22 cellular contexts compared by ENCODE assay signal in the genomic region with DNA sequence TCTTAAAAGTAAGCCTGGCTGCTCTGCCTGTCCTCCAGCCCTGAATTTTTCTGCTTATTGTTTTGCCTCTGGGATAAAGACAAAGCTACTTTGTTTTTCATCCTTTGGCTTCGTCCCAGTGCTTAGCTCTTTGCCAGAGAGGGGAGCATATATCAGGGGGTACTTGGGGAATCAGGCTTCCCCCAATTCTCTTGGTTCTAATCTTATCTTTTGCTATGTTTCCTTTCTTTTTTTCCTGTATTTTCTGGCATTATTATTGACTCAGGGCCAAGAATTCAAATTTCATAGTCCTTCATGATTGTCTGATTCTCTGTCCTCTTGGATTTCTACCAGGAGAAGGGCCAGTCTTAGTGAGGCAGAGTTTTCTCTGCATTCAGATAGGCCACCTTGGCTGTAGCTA. TPM values are rescaled to one million over a fixed set of nuclear protein-coding genes. Genes with fewer than 3 reads are reported as not detected.
DNase-seq lines count a peak whose midpoint lies in the region; ATAC-seq, FAIRE-seq and TF ChIP-seq lines count a peak whose summit lies in the region.
"Had no signal": no experiment of that assay in that cellular context is flagged by ENCODE, and none has a peak within 500 bp of the region (broad histone marks: within the 10 kb centered on the region; RNA-seq: fewer than 3 reads in every experiment).

No MANE protein-coding gene starts in this region.

- H3K79me1 ChIP-seq in mesenchymal stem cell (replicated peaks; ENCODE audit: low read length, poor library complexity, severe bottlenecking), result no peaks in the 10 kb centered on the region

- TF ChIP-seq POLR2A in H54 (IDR thresholded peaks at IDR 0.05; ENCODE audit: low read depth, low read length), result no peak

- H3K36me3 ChIP-seq in right atrium auricular region (no peaks in the 10 kb centered on the region), mesenchymal stem cell (ENCODE audit: control insufficient read depth in 1 of 2, insufficient read depth in 2 of 2, low read depth in 1 of 2, low read length in 2 of 2) (no peaks in the 10 kb centered on the region)
- H3K36me3 ChIP-seq: BE2C had no signal

- H3K14ac ChIP-seq in mesenchymal stem cell (ENCODE audit: low read length in 2 of 2), result peak overlapping the region in 1 of 2 experiments; percentile 47

- intact Hi-C loops in cardiac septum (cut with DNase I), result no loop called here
- intact Hi-C loops in dorsolateral prefrontal cortex (cut with DNase I), result no loop called here

- H3K4me2 ChIP-seq in mesenchymal stem cell (ENCODE audit: low read length, poor library complexity, severe bottlenecking), result no peak overlapping the region

- peak overlapping the region in 1 of 2 experiments; percentile 70 for H3K18ac ChIP-seq in mesenchymal stem cell (ENCODE audit: low read depth in 1 of 2, low read length in 2 of 2)

- H4K8ac ChIP-seq in mesenchymal stem cell (ENCODE audit: low read length), result no peak overlapping the region

- H3K27ac ChIP-seq in right atrium auricular region (peak overlapping the region; percentile 1 to 71), dorsolateral prefrontal cortex (peak overlapping the region in 55 of 59 donors; percentile 3 to 84 (median 62)), mesenchymal stem cell (ENCODE audit: low read length, poor library complexity, severe bottlenecking) (no peak overlapping the region), substantia nigra (ENCODE audit: low read depth, low read length, poor library complexity, severe bottlenecking) (peak overlapping the region; percentile 22)

- no peak for ATAC-seq in HG03139 (IDR thresholded peaks at IDR 0.05; ENCODE audit: unreplicated experiment)
- ATAC-seq: activated T-cell treated with anti-CD3 and anti-CD28 coated beads, Interleukin-2, amount 50 U/mL, for 72 hours; T-helper 17 cell had no signal

- no peak overlapping the region for H2BK12ac ChIP-seq in mesenchymal stem cell (ENCODE audit: low read length in 2 of 2)

- peaks cover 0 to 35% of the 10 kb centered on the region in 2 donors for H3K4me1 ChIP-seq in right atrium auricular region
- H3K4me1 ChIP-seq in mesenchymal stem cell (ENCODE audit: control insufficient read depth, insufficient read depth, low read depth, low read length), result peaks cover 3% of the 10 kb centered on the region
- H3K4me1 ChIP-seq: BE2C had no signal

- peak overlapping the region; percentile 52 for H2BK15ac ChIP-seq in mesenchymal stem cell (ENCODE audit: low read depth, poor library complexity, severe bottlenecking)

- H2AK5ac ChIP-seq in mesenchymal stem cell (ENCODE audit: low read length, severe bottlenecking), result peak overlapping the region; percentile 78

- H3K4ac ChIP-seq in mesenchymal stem cell (ENCODE audit: low read depth in 1 of 2, low read length in 2 of 2), result no peak overlapping the region

- H3K4me3 ChIP-seq in right atrium auricular region (no peak overlapping the region), dorsolateral prefrontal cortex (no peak overlapping the region), mesenchymal stem cell (ENCODE audit: insufficient read depth in 1 of 2, low read depth in 1 of 2, low read length in 2 of 2) (no peak overlapping the region)

- no CpG with 5 or more reads among the region's 1 CpG for WGBS in mesenchymal stem cell

- peak overlapping the region; percentile 34 for H2AFZ ChIP-seq in mesenchymal stem cell (ENCODE audit: low read depth, low read length)

- H3K9ac ChIP-seq in mesenchymal stem cell (ENCODE audit: low read length), result no peak overlapping the region

- FAIRE-seq in H54 (lab: Jason Lieb, UNC), result no peak
- FAIRE-seq: A204.1, GM12891 had no signal

- TF ChIP-seq CTCF in right atrium auricular region (IDR thresholded peaks at IDR 0.05), result no peak
- peak in 1 of 56 donors; percentile 15 for TF ChIP-seq CTCF in dorsolateral prefrontal cortex (IDR thresholded peaks at IDR 0.05 in 54 of 56, conservative IDR thresholded peaks at IDR 0.05 in 2 of 56; ENCODE audit: low read depth in 1 of 56, partially characterized antibody in 56 of 56)

- H3K27me3 ChIP-seq in right atrium auricular region (no peaks in the 10 kb centered on the region), dorsolateral prefrontal cortex (no peaks in the 10 kb centered on the region), mesenchymal stem cell (ENCODE audit: control insufficient read depth in 1 of 2, insufficient read depth in 1 of 2, low read length in 2 of 2) (no peaks in the 10 kb centered on the region)
- H3K27me3 ChIP-seq: BE2C had no signal

- DNase-seq in right atrium auricular region (ENCODE audit: low spot score), result no peak
- no peak for DNase-seq in cardiac septum (ENCODE audit: low spot score)
- peak in 1 of 10 donors; percentile 17 for DNase-seq in dorsolateral prefrontal cortex
- DNase-seq in mesenchymal stem cell, result no peak
- DNase-seq in substantia nigra (lab: John Stamatoyannopoulos, UW), result peak in 20 of 49 donors; percentile 0 to 25 (median 6)
- DNase-seq in H54 (ENCODE audit: insufficient read length, low spot score), result no peak
- DNase-seq in NCI-H146 treated with DMSO at 0.1 percent for 48 hours (lab: John Stamatoyannopoulos, UW; ENCODE audit: unreplicated experiment), result no peak
- DNase-seq: activated CD4-positive, alpha-beta T cell treated with anti-CD3 and anti-CD28 coated beads for 48 hours; activated naive CD4-positive, alpha-beta T cell treated with anti-CD3 and anti-CD28 coated beads for 36 hours; activated T-cell treated with anti-CD3 and anti-CD28 coated beads, Interleukin-2, amount 50 U/mL, for 72 hours; BE2C; COR-L47; DMS79; effector memory CD4-positive, alpha-beta T cell; Kasumi-1; NCI-H1092 treated with DMSO at 0.1 percent for 48 hours; NCI-H2081; NCI-H446 treated with DMSO at 0.1 percent for 48 hours; T-helper 17 cell had no signal

- H3K9me3 ChIP-seq in right atrium auricular region (no peaks in the 10 kb centered on the region), mesenchymal stem cell (ENCODE audit: control insufficient read depth, low read length) (no peaks in the 10 kb centered on the region)
- H3K9me3 ChIP-seq: BE2C had no signal

- H2BK5ac ChIP-seq in mesenchymal stem cell (ENCODE audit: low read depth, low read length, poor library complexity, severe bottlenecking), result no peak overlapping the region

- H2BK120ac ChIP-seq in mesenchymal stem cell (ENCODE audit: low read depth, low read length), result no peak overlapping the region

- H4K91ac ChIP-seq in mesenchymal stem cell (ENCODE audit: low read length), result no peak overlapping the region

- H3K23ac ChIP-seq in mesenchymal stem cell (ENCODE audit: low read length in 2 of 2), result no peak overlapping the region

RNA-seq across cellular contexts. Expression of gene GIPC2, which starts 51.2 kb away (rescaled TPM):
- 1 to 10 TPM; 1.5 to 2.3 TPM for total RNA-seq in right atrium auricular region
- 4.0 TPM for total RNA-seq in cardiac septum
- 1 to 10 TPM in 38 of 120 experiments, under 1 TPM in 79, not detected in 3; 0.11 to 3.3 (median 0.74) TPM for total RNA-seq in dorsolateral prefrontal cortex
- 0.01 TPM for polyA plus RNA-seq in mesenchymal stem cell (2013, experiment 1 of 2)
- polyA plus RNA-seq in mesenchymal stem cell (2013, experiment 2 of 2), result not detected
